In the genomic region with DNA sequence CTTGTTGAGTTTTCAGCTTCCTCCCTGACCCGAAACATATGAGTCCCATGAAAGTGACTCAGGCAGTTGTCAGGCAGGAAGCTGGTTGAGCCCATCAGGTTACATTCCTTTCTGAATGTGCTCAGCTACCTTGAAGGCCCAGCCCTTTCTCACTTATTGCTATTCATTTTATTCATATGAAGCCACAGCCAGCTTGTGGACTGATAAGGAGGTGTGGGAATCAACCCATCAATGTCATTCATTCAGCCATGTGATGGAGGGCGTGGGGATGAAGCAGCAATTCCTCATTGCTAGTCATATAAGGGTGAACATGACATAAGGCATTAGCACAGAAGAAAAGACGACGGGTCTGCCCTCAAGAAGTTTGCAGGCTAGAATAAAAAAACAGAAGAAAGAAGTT, we compare ENCODE assay signal across 2 cellular contexts.
TF ChIP-seq lines count a peak whose summit lies in the region.

No MANE protein-coding gene starts in this region.

TF ChIP-seq in IMR-90, 13 proteins besides CTCF, POLR2A, EP300 and RAD21:
- TF ChIP-seq NFE2L2 (IDR thresholded peaks at IDR 0.05; ENCODE audit: low read depth, low read length) (no peak), RFX5 (IDR thresholded peaks at IDR 0.05; ENCODE audit: low read depth, low read length) (no peak), FOS (IDR thresholded peaks at IDR 0.05; ENCODE audit: low read depth, low read length) (no peak), SMC3 (IDR thresholded peaks at IDR 0.05; ENCODE audit: low read depth, low read length) (no peak), MAZ (IDR thresholded peaks at IDR 0.05; ENCODE audit: borderline replicate concordance, low read depth, low read length) (no peak), CEBPB (IDR thresholded peaks at IDR 0.05; ENCODE audit: low read depth, low read length) (no peak)
- TF ChIP-seq, protein P1, sequence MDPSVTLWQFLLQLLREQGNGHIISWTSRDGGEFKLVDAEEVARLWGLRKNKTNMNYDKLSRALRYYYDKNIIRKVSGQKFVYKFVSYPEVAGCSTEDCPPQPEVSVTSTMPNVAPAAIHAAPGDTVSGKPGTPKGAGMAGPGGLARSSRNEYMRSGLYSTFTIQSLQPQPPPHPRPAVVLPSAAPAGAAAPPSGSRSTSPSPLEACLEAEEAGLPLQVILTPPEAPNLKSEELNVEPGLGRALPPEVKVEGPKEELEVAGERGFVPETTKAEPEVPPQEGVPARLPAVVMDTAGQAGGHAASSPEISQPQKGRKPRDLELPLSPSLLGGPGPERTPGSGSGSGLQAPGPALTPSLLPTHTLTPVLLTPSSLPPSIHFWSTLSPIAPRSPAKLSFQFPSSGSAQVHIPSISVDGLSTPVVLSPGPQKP (IDR thresholded peaks at IDR 0.05; ENCODE audit: borderline replicate concordance, low read depth, low read length) = no peak

TF ChIP-seq in K562, 482 proteins besides CTCF, POLR2A, EP300 and RAD21 (continues in another document):
- TF ChIP-seq ZNF354B (CRISPR knock-in tag; IDR thresholded peaks at IDR 0.05) (no peak), POLR3G (IDR thresholded peaks at IDR 0.05; ENCODE audit: extremely low read depth, insufficient read length, insufficient replicate concordance) (no peak), L3MBTL2 (IDR thresholded peaks at IDR 0.05) (peak; percentile 13; the same call in 1 of the 2 replicates), HIVEP1 (CRISPR knock-in tag; IDR thresholded peaks at IDR 0.05) (no peak), NCOA1 (IDR thresholded peaks at IDR 0.05; ENCODE audit: low read depth) (no peak), NR3C1 (CRISPR knock-in tag; IDR thresholded peaks at IDR 0.05) (no peak), ZBTB8A (IDR thresholded peaks at IDR 0.05; ENCODE audit: partially characterized antibody) (no peak), ZNF316 (IDR thresholded peaks at IDR 0.05) (peak; percentile 64), WHSC1 (IDR thresholded peaks at IDR 0.05; ENCODE audit: low read length) (no peak), PHF20 (IDR thresholded peaks at IDR 0.05; ENCODE audit: partially characterized antibody) (no peak), SP2 (IDR thresholded peaks at IDR 0.05; ENCODE audit: extremely low read depth, low read depth, low read length, poor library complexity, severe bottlenecking) (no peak), ZNF830 (CRISPR knock-in tag; IDR thresholded peaks at IDR 0.05) (no peak), MEIS2 (IDR thresholded peaks at IDR 0.05; ENCODE audit: partially characterized antibody) (peak; percentile 69), RBFOX2 (IDR thresholded peaks at IDR 0.05; ENCODE audit: low read depth, low read length) (no peak), RAD51 (IDR thresholded peaks at IDR 0.05; ENCODE audit: borderline replicate concordance, low read depth) (no peak; the same call in 1 of the 2 replicates), MYBL2 (IDR thresholded peaks at IDR 0.05; ENCODE audit: low read depth) (no peak), MYBL2 (CRISPR knock-in tag; IDR thresholded peaks at IDR 0.05; ENCODE audit: borderline replicate concordance) (no peak), ZNF77 (CRISPR knock-in tag; IDR thresholded peaks at IDR 0.05) (no peak), PTBP1 (IDR thresholded peaks at IDR 0.05; ENCODE audit: low read depth, low read length) (no peak), ZNF764 (CRISPR knock-in tag; IDR thresholded peaks at IDR 0.05; ENCODE audit: low read depth) (no peak), HDAC2 (IDR thresholded peaks at IDR 0.05) (no peak), HNRNPLL (IDR thresholded peaks at IDR 0.05; ENCODE audit: low read depth, low read length, poor library complexity, severe bottlenecking) (no peak), ZNF24 (IDR thresholded peaks at IDR 0.05) (peak; percentile 25; the same call in 1 of the 2 replicates), BCL6 (CRISPR knock-in tag; IDR thresholded peaks at IDR 0.05) (no peak), TRIM24 (IDR thresholded peaks at IDR 0.05) (0 out of 4 replicates have a peak, but pooled peaks of 1 of the 2 experiments have one; percentile 23), ZNF780A (CRISPR knock-in tag; IDR thresholded peaks at IDR 0.05) (no peak), PHB2 (IDR thresholded peaks at IDR 0.05; ENCODE audit: low read depth) (no peak)
- TF ChIP-seq, protein P2, sequence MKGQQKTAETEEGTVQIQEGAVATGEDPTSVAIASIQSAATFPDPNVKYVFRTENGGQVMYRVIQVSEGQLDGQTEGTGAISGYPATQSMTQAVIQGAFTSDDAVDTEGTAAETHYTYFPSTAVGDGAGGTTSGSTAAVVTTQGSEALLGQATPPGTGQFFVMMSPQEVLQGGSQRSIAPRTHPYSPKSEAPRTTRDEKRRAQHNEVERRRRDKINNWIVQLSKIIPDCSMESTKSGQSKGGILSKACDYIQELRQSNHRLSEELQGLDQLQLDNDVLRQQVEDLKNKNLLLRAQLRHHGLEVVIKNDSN (CRISPR knock-in tag; IDR thresholded peaks at IDR 0.05) = peak; percentile 20; the same call in 1 of the 2 replicates
- TF ChIP-seq, protein P3, sequence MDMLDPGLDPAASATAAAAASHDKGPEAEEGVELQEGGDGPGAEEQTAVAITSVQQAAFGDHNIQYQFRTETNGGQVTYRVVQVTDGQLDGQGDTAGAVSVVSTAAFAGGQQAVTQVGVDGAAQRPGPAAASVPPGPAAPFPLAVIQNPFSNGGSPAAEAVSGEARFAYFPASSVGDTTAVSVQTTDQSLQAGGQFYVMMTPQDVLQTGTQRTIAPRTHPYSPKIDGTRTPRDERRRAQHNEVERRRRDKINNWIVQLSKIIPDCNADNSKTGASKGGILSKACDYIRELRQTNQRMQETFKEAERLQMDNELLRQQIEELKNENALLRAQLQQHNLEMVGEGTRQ (CRISPR knock-in tag; IDR thresholded peaks at IDR 0.05) = peak; percentile 24; the same call in 1 of the 2 replicates
- TF ChIP-seq, protein P4, sequence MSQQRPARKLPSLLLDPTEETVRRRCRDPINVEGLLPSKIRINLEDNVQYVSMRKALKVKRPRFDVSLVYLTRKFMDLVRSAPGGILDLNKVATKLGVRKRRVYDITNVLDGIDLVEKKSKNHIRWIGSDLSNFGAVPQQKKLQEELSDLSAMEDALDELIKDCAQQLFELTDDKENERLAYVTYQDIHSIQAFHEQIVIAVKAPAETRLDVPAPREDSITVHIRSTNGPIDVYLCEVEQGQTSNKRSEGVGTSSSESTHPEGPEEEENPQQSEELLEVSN (IDR thresholded peaks at IDR 0.05; ENCODE audit: borderline replicate concordance in 1 of 2, extremely low read depth in 1 of 2, insufficient read depth in 1 of 2, insufficient read length in 1 of 2, low read depth in 1 of 2, low read length in 1 of 2, poor library complexity in 1 of 2, severe bottlenecking in 1 of 2) = no peak
- TF ChIP-seq, protein P5, sequence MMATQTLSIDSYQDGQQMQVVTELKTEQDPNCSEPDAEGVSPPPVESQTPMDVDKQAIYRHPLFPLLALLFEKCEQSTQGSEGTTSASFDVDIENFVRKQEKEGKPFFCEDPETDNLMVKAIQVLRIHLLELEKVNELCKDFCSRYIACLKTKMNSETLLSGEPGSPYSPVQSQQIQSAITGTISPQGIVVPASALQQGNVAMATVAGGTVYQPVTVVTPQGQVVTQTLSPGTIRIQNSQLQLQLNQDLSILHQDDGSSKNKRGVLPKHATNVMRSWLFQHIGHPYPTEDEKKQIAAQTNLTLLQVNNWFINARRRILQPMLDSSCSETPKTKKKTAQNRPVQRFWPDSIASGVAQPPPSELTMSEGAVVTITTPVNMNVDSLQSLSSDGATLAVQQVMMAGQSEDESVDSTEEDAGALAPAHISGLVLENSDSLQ (IDR thresholded peaks at IDR 0.05) = peak; percentile 71; the same call in 1 of the 2 replicates
- TF ChIP-seq, protein P6, sequence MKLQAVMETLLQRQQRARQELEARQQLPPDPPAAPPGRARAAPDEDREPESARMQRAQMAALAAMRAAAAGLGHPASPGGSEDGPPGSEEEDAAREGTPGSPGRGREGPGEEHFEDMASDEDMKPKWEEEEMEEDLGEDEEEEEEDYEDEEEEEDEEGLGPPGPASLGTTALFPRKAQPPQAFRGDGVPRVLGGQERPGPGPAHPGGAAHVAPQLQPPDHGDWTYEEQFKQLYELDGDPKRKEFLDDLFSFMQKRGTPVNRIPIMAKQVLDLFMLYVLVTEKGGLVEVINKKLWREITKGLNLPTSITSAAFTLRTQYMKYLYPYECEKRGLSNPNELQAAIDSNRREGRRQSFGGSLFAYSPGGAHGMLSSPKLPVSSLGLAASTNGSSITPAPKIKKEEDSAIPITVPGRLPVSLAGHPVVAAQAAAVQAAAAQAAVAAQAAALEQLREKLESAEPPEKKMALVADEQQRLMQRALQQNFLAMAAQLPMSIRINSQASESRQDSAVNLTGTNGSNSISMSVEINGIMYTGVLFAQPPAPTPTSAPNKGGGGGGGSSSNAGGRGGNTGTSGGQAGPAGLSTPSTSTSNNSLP (IDR thresholded peaks at IDR 0.05; ENCODE audit: borderline replicate concordance, low read depth, low read length) = 0 out of 2 replicates have a peak, but pooled peaks have one; percentile 20
- TF ChIP-seq, protein P7, sequence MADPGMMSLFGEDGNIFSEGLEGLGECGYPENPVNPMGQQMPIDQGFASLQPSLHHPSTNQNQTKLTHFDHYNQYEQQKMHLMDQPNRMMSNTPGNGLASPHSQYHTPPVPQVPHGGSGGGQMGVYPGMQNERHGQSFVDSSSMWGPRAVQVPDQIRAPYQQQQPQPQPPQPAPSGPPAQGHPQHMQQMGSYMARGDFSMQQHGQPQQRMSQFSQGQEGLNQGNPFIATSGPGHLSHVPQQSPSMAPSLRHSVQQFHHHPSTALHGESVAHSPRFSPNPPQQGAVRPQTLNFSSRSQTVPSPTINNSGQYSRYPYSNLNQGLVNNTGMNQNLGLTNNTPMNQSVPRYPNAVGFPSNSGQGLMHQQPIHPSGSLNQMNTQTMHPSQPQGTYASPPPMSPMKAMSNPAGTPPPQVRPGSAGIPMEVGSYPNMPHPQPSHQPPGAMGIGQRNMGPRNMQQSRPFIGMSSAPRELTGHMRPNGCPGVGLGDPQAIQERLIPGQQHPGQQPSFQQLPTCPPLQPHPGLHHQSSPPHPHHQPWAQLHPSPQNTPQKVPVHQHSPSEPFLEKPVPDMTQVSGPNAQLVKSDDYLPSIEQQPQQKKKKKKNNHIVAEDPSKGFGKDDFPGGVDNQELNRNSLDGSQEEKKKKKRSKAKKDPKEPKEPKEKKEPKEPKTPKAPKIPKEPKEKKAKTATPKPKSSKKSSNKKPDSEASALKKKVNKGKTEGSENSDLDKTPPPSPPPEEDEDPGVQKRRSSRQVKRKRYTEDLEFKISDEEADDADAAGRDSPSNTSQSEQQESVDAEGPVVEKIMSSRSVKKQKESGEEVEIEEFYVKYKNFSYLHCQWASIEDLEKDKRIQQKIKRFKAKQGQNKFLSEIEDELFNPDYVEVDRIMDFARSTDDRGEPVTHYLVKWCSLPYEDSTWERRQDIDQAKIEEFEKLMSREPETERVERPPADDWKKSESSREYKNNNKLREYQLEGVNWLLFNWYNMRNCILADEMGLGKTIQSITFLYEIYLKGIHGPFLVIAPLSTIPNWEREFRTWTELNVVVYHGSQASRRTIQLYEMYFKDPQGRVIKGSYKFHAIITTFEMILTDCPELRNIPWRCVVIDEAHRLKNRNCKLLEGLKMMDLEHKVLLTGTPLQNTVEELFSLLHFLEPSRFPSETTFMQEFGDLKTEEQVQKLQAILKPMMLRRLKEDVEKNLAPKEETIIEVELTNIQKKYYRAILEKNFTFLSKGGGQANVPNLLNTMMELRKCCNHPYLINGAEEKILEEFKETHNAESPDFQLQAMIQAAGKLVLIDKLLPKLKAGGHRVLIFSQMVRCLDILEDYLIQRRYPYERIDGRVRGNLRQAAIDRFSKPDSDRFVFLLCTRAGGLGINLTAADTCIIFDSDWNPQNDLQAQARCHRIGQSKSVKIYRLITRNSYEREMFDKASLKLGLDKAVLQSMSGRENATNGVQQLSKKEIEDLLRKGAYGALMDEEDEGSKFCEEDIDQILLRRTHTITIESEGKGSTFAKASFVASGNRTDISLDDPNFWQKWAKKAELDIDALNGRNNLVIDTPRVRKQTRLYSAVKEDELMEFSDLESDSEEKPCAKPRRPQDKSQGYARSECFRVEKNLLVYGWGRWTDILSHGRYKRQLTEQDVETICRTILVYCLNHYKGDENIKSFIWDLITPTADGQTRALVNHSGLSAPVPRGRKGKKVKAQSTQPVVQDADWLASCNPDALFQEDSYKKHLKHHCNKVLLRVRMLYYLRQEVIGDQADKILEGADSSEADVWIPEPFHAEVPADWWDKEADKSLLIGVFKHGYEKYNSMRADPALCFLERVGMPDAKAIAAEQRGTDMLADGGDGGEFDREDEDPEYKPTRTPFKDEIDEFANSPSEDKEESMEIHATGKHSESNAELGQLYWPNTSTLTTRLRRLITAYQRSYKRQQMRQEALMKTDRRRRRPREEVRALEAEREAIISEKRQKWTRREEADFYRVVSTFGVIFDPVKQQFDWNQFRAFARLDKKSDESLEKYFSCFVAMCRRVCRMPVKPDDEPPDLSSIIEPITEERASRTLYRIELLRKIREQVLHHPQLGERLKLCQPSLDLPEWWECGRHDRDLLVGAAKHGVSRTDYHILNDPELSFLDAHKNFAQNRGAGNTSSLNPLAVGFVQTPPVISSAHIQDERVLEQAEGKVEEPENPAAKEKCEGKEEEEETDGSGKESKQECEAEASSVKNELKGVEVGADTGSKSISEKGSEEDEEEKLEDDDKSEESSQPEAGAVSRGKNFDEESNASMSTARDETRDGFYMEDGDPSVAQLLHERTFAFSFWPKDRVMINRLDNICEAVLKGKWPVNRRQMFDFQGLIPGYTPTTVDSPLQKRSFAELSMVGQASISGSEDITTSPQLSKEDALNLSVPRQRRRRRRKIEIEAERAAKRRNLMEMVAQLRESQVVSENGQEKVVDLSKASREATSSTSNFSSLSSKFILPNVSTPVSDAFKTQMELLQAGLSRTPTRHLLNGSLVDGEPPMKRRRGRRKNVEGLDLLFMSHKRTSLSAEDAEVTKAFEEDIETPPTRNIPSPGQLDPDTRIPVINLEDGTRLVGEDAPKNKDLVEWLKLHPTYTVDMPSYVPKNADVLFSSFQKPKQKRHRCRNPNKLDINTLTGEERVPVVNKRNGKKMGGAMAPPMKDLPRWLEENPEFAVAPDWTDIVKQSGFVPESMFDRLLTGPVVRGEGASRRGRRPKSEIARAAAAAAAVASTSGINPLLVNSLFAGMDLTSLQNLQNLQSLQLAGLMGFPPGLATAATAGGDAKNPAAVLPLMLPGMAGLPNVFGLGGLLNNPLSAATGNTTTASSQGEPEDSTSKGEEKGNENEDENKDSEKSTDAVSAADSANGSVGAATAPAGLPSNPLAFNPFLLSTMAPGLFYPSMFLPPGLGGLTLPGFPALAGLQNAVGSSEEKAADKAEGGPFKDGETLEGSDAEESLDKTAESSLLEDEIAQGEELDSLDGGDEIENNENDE (IDR thresholded peaks at IDR 0.05; ENCODE audit: low read depth, low read length) = no peak
- TF ChIP-seq, protein P8, sequence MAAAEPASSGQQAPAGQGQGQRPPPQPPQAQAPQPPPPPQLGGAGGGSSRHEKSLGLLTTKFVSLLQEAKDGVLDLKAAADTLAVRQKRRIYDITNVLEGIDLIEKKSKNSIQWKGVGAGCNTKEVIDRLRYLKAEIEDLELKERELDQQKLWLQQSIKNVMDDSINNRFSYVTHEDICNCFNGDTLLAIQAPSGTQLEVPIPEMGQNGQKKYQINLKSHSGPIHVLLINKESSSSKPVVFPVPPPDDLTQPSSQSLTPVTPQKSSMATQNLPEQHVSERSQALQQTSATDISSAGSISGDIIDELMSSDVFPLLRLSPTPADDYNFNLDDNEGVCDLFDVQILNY (CRISPR knock-in tag; IDR thresholded peaks at IDR 0.05) = no peak
- TF ChIP-seq, protein P9, sequence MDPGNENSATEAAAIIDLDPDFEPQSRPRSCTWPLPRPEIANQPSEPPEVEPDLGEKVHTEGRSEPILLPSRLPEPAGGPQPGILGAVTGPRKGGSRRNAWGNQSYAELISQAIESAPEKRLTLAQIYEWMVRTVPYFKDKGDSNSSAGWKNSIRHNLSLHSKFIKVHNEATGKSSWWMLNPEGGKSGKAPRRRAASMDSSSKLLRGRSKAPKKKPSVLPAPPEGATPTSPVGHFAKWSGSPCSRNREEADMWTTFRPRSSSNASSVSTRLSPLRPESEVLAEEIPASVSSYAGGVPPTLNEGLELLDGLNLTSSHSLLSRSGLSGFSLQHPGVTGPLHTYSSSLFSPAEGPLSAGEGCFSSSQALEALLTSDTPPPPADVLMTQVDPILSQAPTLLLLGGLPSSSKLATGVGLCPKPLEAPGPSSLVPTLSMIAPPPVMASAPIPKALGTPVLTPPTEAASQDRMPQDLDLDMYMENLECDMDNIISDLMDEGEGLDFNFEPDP (CRISPR knock-in tag; IDR thresholded peaks at IDR 0.05) = no peak
